In genomic region chr7:87933605-87933952, GRCh38 we compare ENCODE assay signal across 8 cellular contexts. TPM values are rescaled to one million over a fixed set of nuclear protein-coding genes. Genes with fewer than 3 reads are reported as not detected.
A peak's percentile ranks its signal among the peaks of the same experiment; 100 is the strongest.
DNase-seq lines count a peak whose midpoint lies in the region; ATAC-seq and TF ChIP-seq lines count a peak whose summit lies in the region.

No MANE protein-coding gene starts in this region.

- peak overlapping the region; percentile 92 for H2AFZ ChIP-seq in PC-3 (ENCODE audit: low read length)

- no peaks in the 10 kb centered on the region for H3K9me3 Mint-ChIP-seq in stimulated activated memory B cell treated with anti-CD40 and anti-IgM and Interleukin-4, amounts not matched to agents 10 μg/mL and 1 μg/mL and 100 μg/mL, for 72 hours

- H3K9me3 ChIP-seq in PC-3 (ENCODE audit: low read length), result no peaks in the 10 kb centered on the region

- no peak for TF ChIP-seq CTCF in AG04449 (IDR thresholded peaks at IDR 0.05; ENCODE audit: insufficient read depth, low read length, missing control alignments)
- no peak for TF ChIP-seq CTCF in PC-3 (conservative IDR thresholded peaks at IDR 0.05; ENCODE audit: low read depth, low read length)
- TF ChIP-seq CTCF in fibroblast of the aortic adventitia (IDR thresholded peaks at IDR 0.05; ENCODE audit: insufficient read depth, low read length), result no peak

- no TSS peak for BruUV-seq in PC-3 (replicated peaks; lab: Mats Ljungman, UMichigan)

- H3K79me2 ChIP-seq in PC-3 (ENCODE audit: low read length), result no peaks in the 10 kb centered on the region

- intact Hi-C loops in PC-3 (cut with micrococcal nuclease), result no loop called here

- 0 out of 2 replicates have a peak, but pooled peaks cover 3% of the 10 kb centered on the region for H3K4me1 ChIP-seq in PC-3 (ENCODE audit: insufficient read depth, low read length)

- H3K36me3 Mint-ChIP-seq in stimulated activated memory B cell treated with anti-CD40 and anti-IgM and Interleukin-4, amounts not matched to agents 10 μg/mL and 1 μg/mL and 100 μg/mL, for 72 hours, result no peaks in the 10 kb centered on the region

- no peaks in the 10 kb centered on the region for H3K27me3 Mint-ChIP-seq in stimulated activated memory B cell treated with anti-CD40 and anti-IgM and Interleukin-4, amounts not matched to agents 10 μg/mL and 1 μg/mL and 100 μg/mL, for 72 hours

- peaks cover 13% of the 10 kb centered on the region for H3K4me1 Mint-ChIP-seq in stimulated activated memory B cell treated with anti-CD40 and anti-IgM and Interleukin-4, amounts not matched to agents 10 μg/mL and 1 μg/mL and 100 μg/mL, for 72 hours

- H3K4me3 ChIP-seq in AG04449 (ENCODE audit: low read depth, low read length), result peak overlapping the region; percentile 66
- H3K4me3 ChIP-seq in PC-3 (ENCODE audit: low read length), result peak overlapping the region; percentile 86
- peak overlapping the region; percentile 73 for H3K4me3 ChIP-seq in fibroblast of the aortic adventitia (ENCODE audit: low read depth, low read length)

- no peaks in the 10 kb centered on the region for H4K20me1 ChIP-seq in PC-3 (ENCODE audit: low read length)

- CTCF ChIA-PET in AG04449 (lab: Yijun Ruan, JAX), result interaction anchor here (1.1 kb wide), 1 partner anchor 11 kb away, joined by 3 read pairs; no protein-coding TSS in a partner anchor
- CTCF ChIA-PET in PC-3 (lab: Charles Lee), result no interaction called here

- H3K27ac Mint-ChIP-seq in stimulated activated memory B cell treated with anti-CD40 and anti-IgM and Interleukin-4, amounts not matched to agents 10 μg/mL and 1 μg/mL and 100 μg/mL, for 72 hours, result peak overlapping the region; percentile 64

- ATAC-seq in GM21423 (IDR thresholded peaks at IDR 0.05; ENCODE audit: unreplicated experiment), result peak; percentile 23
- ATAC-seq in PC-3, result no peak
- no peak for ATAC-seq in stimulated activated memory B cell treated with anti-CD40 and anti-IgM and Interleukin-4, amounts not matched to agents 10 μg/mL and 1 μg/mL and 100 μg/mL, for 72 hours
- no peak for ATAC-seq in HG03095 (IDR thresholded peaks at IDR 0.05; ENCODE audit: unreplicated experiment)

- H3K9me2 ChIP-seq in PC-3 (replicated peaks; ENCODE audit: low read length), result no peaks in the 10 kb centered on the region

- DNase-seq in AG04449 (ENCODE audit: low read depth, low spot score) (no peak), PC-3 (no peak), fibroblast of the aortic adventitia (ENCODE audit: low read depth) (no peak), NCI-H446 treated with DMSO at 0.1 percent for 48 hours (lab: John Stamatoyannopoulos, UW) (no peak), NCI-H1105 treated with DMSO at 0.1 percent for 48 hours (lab: John Stamatoyannopoulos, UW) (no peak)

- H3K9ac ChIP-seq in PC-3 (ENCODE audit: low read length), result no peak overlapping the region

- no peaks in the 10 kb centered on the region for H3F3A ChIP-seq in PC-3 (ENCODE audit: low read length, unreplicated experiment)

- H3K36me3 ChIP-seq in PC-3 (ENCODE audit: low read depth, low read length), result no peaks in the 10 kb centered on the region

- peak overlapping the region; percentile 98 for H3K4me2 ChIP-seq in PC-3 (ENCODE audit: low read length)

- no peaks in the 10 kb centered on the region for H3K27me3 ChIP-seq in PC-3 (ENCODE audit: low read length)

- H3K4me3 Mint-ChIP-seq in stimulated activated memory B cell treated with anti-CD40 and anti-IgM and Interleukin-4, amounts not matched to agents 10 μg/mL and 1 μg/mL and 100 μg/mL, for 72 hours, result peak overlapping the region; percentile 95

- no peak overlapping the region for H3K27ac ChIP-seq in PC-3 (ENCODE audit: low read length)

- POLR2A ChIA-PET in AG04449 (lab: Yijun Ruan, JAX), result no interaction called here
- POLR2A ChIA-PET in PC-3 (lab: Charles Lee; ENCODE audit: unreplicated experiment), result interaction anchor here (0.7 kb wide), 1 partner anchor 309 kb away, joined by 3 read pairs; no protein-coding TSS in a partner anchor

RNA-seq across cellular contexts. Expression of gene ADAM22, which starts 0.5 kb away (rescaled TPM):
- 4.4 and 5.9 TPM in 2 replicates for total RNA-seq in PC-3 (2014; rRNA removed)
- 1.3 and 2.4 TPM in 2 replicates for total RNA-seq in fibroblast of the aortic adventitia (ENCODE audit: low replicate concordance)

RNA-seq across cellular contexts. Expression of gene DBF4, which starts 57.3 kb away (rescaled TPM):
- 21.4 and 37.5 TPM in 2 replicates for total RNA-seq in PC-3 (2014; rRNA removed)
- 7.0 and 38.8 TPM in 2 replicates for total RNA-seq in fibroblast of the aortic adventitia (ENCODE audit: low replicate concordance)

RNA-seq across cellular contexts. Expression of gene SLC25A40, which starts 57.4 kb away (rescaled TPM):
- total RNA-seq in PC-3 (2014; rRNA removed), result 4.5 and 5.2 TPM in 2 replicates
- total RNA-seq in fibroblast of the aortic adventitia (ENCODE audit: low replicate concordance), result 6.9 and 22.9 TPM in 2 replicates
